8 cellular contexts compared by ENCODE assay signal in the genomic region with DNA sequence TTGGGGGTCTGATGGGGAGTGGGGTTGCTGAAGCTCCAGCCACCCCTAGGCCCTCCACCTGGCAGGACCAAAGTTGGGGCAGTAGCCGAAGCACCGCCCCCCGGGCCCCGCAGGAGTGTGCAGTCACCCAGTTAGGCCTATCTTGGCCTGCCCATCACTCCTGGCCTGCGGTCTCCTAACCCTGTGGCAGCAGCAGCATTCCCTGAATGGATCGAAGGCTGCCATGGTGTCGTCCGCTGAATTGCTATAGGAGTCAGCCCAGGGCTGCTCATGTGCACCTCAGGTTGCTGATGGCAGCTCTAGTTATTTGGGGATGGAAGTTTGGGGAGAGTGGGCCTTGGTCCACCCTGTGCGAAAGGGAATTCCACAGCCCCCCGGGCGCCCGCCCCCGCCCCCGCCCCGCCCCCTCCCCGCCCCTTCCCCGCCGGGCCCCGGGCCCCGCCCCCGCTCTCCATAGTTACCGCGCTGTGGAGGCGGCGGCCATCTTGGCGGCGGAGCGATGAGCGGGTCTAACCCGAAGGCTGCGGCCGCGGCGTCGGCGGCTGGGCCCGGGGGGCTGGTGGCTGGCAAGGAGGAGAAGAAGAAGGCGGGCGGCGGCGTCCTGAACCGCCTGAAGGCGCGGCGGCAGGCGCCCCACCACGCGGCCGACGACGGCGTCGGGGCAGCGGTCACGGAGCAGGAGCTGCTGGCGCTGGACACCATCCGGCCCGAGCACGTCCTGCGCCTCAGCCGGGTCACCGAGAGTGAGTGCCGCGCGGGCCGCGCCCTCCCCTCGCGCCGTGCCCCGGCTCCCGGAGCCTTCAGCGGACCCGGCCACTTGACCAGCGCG.
DNase-seq lines count a peak whose midpoint lies in the region; TF ChIP-seq lines count a peak whose summit lies in the region.

A gene (plus strand): TSS at position 483 of the 829 bp plus-strand sequence. CDS start 17 bp downstream, at position 500.

- no peak for DNase-seq in HFF-Myc (ENCODE audit: extremely low read depth, low read depth)
- DNase-seq in NCI-H146 treated with DMSO at 0.1 percent for 48 hours (lab: John Stamatoyannopoulos, UW; ENCODE audit: unreplicated experiment): peak; percentile 31
- DNase-seq in activated CD4-positive, CD25-positive, alpha-beta regulatory T cell (lab: John Stamatoyannopoulos, UW): peak; percentile 56 to 68 (median 62)
- peak; percentile 38 to 44 for DNase-seq in cardiac fibroblast (ENCODE audit: low read depth in 2 of 2)
- peak; percentile 90 for DNase-seq in islet precursor cell
- peak; percentile 78 for DNase-seq in stimulated activated CD4-positive, alpha-beta T cell treated with anti-CD3 and anti-CD28 coated beads, Interleukin-12 subunit alpha, Interleukin-12 subunit beta, amount 100 ng/mL, for 4 hours
- DNase-seq in NCI-H1048 (lab: John Stamatoyannopoulos, UW): no peak

- TF ChIP-seq CTCF in HFF-Myc (IDR thresholded peaks at IDR 0.05; ENCODE audit: low read depth, low read length, missing control alignments) (no peak), cardiac fibroblast (IDR thresholded peaks at IDR 0.05; ENCODE audit: low read depth, low read length) (no peak)

- H3K4me3 ChIP-seq in GM08714 (ENCODE audit: low read length) (peak within 1 kb of the TSS; percentile 91), HFF-Myc (replicated peaks; ENCODE audit: low read depth, low read length) (peak within 1 kb of the TSS; percentile 78), cardiac fibroblast (replicated peaks in 1 of 2; ENCODE audit: low read depth in 2 of 2, low read length in 2 of 2) (peak within 1 kb of the TSS; percentile 81 to 82)

Comparison
In these comparisons a context has a peak if more than half of its experiments do, and no peak if none do; other contexts are left out.
1. DNase-seq: peak in NCI-H146 treated with DMSO at 0.1 percent for 48 hours (single experiment), activated CD4-positive, CD25-positive, alpha-beta regulatory T cell (4 of 4), cardiac fibroblast (2 of 2), islet precursor cell (single experiment) and stimulated activated CD4-positive, alpha-beta T cell treated with anti-CD3 and anti-CD28 coated beads, Interleukin-12 subunit alpha, Interleukin-12 subunit beta, amount 100 ng/mL, for 4 hours (single experiment); none in HFF-Myc (single experiment) and NCI-H1048 (single experiment).
2. Peak in every context shown above with its lines, with median percentiles within 50 percentile points of each other: H3K4me3 ChIP-seq.